In the genomic region with DNA sequence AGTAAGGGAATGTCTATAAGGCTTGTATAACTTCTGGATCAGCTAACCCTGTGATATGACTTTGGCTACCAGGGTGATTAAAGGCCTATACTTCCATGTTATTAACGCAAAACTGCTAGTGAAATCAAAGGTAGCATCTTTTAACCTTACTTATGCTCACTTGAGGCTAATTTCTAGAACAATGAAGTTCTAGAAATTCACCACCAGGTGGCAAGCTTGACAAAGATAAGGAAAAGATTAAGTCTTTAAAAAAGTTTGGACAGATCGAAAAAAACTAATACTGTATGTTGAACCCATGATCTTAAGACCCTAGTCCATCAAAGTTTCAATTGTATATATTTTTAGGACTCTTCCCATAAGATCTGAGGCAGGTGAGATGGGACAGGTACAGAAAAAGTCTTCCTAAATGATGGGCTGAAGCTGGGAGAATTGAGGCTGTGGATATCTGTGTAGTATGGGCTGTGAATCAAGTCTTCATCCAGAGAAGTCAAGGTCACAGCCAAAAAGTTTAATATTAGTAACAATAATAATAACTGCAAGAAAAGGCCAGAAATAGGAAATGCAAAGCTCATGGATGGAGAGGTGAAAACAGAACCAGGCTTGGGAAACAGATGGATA, we compare ENCODE assay signal across 1 cellular context.
TF ChIP-seq lines count a peak whose summit lies in the region.

No MANE protein-coding gene starts in this region.

TF ChIP-seq in GM23338, 12 proteins besides CTCF, POLR2A, EP300 and RAD21 (continued from another document):
- TF ChIP-seq, protein P1, sequence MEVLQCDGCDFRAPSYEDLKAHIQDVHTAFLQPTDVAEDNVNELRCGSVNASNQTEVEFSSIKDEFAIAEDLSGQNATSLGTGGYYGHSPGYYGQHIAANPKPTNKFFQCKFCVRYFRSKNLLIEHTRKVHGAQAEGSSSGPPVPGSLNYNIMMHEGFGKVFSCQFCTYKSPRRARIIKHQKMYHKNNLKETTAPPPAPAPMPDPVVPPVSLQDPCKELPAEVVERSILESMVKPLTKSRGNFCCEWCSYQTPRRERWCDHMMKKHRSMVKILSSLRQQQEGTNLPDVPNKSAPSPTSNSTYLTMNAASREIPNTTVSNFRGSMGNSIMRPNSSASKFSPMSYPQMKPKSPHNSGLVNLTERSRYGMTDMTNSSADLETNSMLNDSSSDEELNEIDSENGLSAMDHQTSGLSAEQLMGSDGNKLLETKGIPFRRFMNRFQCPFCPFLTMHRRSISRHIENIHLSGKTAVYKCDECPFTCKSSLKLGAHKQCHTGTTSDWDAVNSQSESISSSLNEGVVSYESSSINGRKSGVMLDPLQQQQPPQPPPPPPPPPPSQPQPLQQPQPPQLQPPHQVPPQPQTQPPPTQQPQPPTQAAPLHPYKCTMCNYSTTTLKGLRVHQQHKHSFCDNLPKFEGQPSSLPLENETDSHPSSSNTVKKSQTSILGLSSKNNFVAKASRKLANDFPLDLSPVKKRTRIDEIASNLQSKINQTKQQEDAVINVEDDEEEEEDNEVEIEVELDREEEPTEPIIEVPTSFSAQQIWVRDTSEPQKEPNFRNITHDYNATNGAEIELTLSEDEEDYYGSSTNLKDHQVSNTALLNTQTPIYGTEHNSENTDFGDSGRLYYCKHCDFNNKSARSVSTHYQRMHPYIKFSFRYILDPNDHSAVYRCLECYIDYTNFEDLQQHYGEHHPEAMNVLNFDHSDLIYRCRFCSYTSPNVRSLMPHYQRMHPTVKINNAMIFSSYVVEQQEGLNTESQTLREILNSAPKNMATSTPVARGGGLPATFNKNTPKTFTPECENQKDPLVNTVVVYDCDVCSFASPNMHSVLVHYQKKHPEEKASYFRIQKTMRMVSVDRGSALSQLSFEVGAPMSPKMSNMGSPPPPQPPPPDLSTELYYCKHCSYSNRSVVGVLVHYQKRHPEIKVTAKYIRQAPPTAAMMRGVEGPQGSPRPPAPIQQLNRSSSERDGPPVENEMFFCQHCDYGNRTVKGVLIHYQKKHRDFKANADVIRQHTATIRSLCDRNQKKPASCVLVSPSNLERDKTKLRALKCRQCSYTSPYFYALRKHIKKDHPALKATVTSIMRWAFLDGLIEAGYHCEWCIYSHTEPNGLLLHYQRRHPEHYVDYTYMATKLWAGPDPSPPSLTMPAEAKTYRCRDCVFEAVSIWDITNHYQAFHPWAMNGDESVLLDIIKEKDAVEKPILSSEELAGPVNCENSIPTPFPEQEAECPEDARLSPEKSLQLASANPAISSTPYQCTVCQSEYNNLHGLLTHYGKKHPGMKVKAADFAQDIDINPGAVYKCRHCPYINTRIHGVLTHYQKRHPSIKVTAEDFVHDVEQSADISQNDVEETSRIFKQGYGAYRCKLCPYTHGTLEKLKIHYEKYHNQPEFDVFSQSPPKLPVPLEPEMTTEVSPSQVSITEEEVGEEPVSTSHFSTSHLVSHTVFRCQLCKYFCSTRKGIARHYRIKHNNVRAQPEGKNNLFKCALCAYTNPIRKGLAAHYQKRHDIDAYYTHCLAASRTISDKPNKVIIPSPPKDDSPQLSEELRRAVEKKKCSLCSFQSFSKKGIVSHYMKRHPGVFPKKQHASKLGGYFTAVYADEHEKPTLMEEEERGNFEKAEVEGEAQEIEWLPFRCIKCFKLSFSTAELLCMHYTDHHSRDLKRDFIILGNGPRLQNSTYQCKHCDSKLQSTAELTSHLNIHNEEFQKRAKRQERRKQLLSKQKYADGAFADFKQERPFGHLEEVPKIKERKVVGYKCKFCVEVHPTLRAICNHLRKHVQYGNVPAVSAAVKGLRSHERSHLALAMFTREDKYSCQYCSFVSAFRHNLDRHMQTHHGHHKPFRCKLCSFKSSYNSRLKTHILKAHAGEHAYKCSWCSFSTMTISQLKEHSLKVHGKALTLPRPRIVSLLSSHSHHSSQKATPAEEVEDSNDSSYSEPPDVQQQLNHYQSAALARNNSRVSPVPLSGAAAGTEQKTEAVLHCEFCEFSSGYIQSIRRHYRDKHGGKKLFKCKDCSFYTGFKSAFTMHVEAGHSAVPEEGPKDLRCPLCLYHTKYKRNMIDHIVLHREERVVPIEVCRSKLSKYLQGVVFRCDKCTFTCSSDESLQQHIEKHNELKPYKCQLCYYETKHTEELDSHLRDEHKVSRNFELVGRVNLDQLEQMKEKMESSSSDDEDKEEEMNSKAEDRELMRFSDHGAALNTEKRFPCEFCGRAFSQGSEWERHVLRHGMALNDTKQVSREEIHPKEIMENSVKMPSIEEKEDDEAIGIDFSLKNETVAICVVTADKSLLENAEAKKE (CRISPR knock-in tag; IDR thresholded peaks at IDR 0.05), result no peak
- no peak for TF ChIP-seq JUNB (IDR thresholded peaks at IDR 0.05; ENCODE audit: unreplicated experiment)
- TF ChIP-seq, protein P2, sequence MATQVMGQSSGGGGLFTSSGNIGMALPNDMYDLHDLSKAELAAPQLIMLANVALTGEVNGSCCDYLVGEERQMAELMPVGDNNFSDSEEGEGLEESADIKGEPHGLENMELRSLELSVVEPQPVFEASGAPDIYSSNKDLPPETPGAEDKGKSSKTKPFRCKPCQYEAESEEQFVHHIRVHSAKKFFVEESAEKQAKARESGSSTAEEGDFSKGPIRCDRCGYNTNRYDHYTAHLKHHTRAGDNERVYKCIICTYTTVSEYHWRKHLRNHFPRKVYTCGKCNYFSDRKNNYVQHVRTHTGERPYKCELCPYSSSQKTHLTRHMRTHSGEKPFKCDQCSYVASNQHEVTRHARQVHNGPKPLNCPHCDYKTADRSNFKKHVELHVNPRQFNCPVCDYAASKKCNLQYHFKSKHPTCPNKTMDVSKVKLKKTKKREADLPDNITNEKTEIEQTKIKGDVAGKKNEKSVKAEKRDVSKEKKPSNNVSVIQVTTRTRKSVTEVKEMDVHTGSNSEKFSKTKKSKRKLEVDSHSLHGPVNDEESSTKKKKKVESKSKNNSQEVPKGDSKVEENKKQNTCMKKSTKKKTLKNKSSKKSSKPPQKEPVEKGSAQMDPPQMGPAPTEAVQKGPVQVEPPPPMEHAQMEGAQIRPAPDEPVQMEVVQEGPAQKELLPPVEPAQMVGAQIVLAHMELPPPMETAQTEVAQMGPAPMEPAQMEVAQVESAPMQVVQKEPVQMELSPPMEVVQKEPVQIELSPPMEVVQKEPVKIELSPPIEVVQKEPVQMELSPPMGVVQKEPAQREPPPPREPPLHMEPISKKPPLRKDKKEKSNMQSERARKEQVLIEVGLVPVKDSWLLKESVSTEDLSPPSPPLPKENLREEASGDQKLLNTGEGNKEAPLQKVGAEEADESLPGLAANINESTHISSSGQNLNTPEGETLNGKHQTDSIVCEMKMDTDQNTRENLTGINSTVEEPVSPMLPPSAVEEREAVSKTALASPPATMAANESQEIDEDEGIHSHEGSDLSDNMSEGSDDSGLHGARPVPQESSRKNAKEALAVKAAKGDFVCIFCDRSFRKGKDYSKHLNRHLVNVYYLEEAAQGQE (IDR thresholded peaks at IDR 0.05; ENCODE audit: unreplicated experiment), result no peak
- TF ChIP-seq, protein P3, sequence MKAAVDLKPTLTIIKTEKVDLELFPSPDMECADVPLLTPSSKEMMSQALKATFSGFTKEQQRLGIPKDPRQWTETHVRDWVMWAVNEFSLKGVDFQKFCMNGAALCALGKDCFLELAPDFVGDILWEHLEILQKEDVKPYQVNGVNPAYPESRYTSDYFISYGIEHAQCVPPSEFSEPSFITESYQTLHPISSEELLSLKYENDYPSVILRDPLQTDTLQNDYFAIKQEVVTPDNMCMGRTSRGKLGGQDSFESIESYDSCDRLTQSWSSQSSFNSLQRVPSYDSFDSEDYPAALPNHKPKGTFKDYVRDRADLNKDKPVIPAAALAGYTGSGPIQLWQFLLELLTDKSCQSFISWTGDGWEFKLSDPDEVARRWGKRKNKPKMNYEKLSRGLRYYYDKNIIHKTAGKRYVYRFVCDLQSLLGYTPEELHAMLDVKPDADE (IDR thresholded peaks at IDR 0.05), result no peak
TF ChIP-seq in GM23338: peak in this region for 0.
